Comparison of ENCODE assay signal across 30 cellular contexts in genomic region chr22:39139933-39140332, GRCh38. TPM values are rescaled to one million over a fixed set of nuclear protein-coding genes. Genes with fewer than 3 reads are reported as not detected.
"Had no signal": no experiment of that assay in that cellular context is flagged by ENCODE, and none has a peak within 500 bp of the region (broad histone marks: within the 10 kb centered on the region; RNA-seq: fewer than 3 reads in every experiment).

No MANE protein-coding gene starts in this region.

- H3K27ac ChIP-seq: colonic mucosa, dorsolateral prefrontal cortex, gastrocnemius medialis, left ventricle myocardium inferior, neutrophil, pancreas, psoas muscle, testis, transverse colon had no signal

- H3K4me3 Mint-ChIP-seq: activated CD4-positive, alpha-beta T cell treated with anti-CD3 and anti-CD28 coated beads, Interleukin-2, amount 10 ng/mL, durations not matched to agents 7 days and 5 days; activated CD8-positive, alpha-beta memory T cell treated with anti-CD3 and anti-CD28 coated beads, Interleukin-2, amount 10 ng/mL, durations not matched to agents 7 days and 5 days; activated CD8-positive, alpha-beta T cell treated with anti-CD3 and anti-CD28 coated beads for 36 hours; activated naive CD4-positive, alpha-beta T cell treated with anti-CD3 and anti-CD28 coated beads, Interleukin-2, amount 10 ng/mL, durations not matched to agents 7 days and 5 days; natural killer cell treated with Interleukin-12 subunit alpha and Interleukin-12 subunit beta and Interleukin-15 and Interleukin-18, amount 100 ng/mL, for 72 hours; T-helper 1 cell treated with Interleukin-12 subunit alpha and Interleukin-12 subunit beta and Interleukin-4 antibody, amounts not matched to agents 30 μg/mL and 1 μg/mL, for 36 hours had no signal

- H3K36me3 Mint-ChIP-seq: activated naive CD4-positive, alpha-beta T cell treated with anti-CD3 and anti-CD28 coated beads, Interleukin-2, amount 10 ng/mL, durations not matched to agents 7 days and 5 days; natural killer cell treated with Interleukin-12 subunit alpha and Interleukin-12 subunit beta and Interleukin-15 and Interleukin-18, amount 100 ng/mL, for 72 hours had no signal

- H3K27ac Mint-ChIP-seq: activated CD4-positive, alpha-beta T cell treated with anti-CD3 and anti-CD28 coated beads, Interleukin-2, amount 10 ng/mL, durations not matched to agents 7 days and 5 days; activated CD8-positive, alpha-beta memory T cell treated with anti-CD3 and anti-CD28 coated beads, Interleukin-2, amount 10 ng/mL, durations not matched to agents 7 days and 5 days; activated CD8-positive, alpha-beta T cell treated with anti-CD3 and anti-CD28 coated beads for 36 hours; activated naive CD4-positive, alpha-beta T cell treated with anti-CD3 and anti-CD28 coated beads, Interleukin-2, amount 10 ng/mL, durations not matched to agents 7 days and 5 days; T-helper 1 cell treated with Interleukin-12 subunit alpha and Interleukin-12 subunit beta and Interleukin-4 antibody, amounts not matched to agents 30 μg/mL and 1 μg/mL, for 36 hours had no signal

- H3K27me3 ChIP-seq: colonic mucosa, dorsolateral prefrontal cortex, gastrocnemius medialis, pancreas, testis, transverse colon had no signal

- H3K9me3 Mint-ChIP-seq: activated CD4-positive, alpha-beta T cell treated with anti-CD3 and anti-CD28 coated beads, Interleukin-2, amount 10 ng/mL, durations not matched to agents 7 days and 5 days; activated CD8-positive, alpha-beta T cell treated with anti-CD3 and anti-CD28 coated beads for 36 hours; activated naive CD4-positive, alpha-beta T cell treated with anti-CD3 and anti-CD28 coated beads, Interleukin-2, amount 10 ng/mL, durations not matched to agents 7 days and 5 days; natural killer cell treated with Interleukin-12 subunit alpha and Interleukin-12 subunit beta and Interleukin-15 and Interleukin-18, amount 100 ng/mL, for 72 hours; T-helper 1 cell treated with Interleukin-12 subunit alpha and Interleukin-12 subunit beta and Interleukin-4 antibody, amounts not matched to agents 30 μg/mL and 1 μg/mL, for 36 hours had no signal

- H3K27me3 Mint-ChIP-seq: activated CD4-positive, alpha-beta T cell treated with anti-CD3 and anti-CD28 coated beads, Interleukin-2, amount 10 ng/mL, durations not matched to agents 7 days and 5 days; activated CD8-positive, alpha-beta memory T cell treated with anti-CD3 and anti-CD28 coated beads, Interleukin-2, amount 10 ng/mL, durations not matched to agents 7 days and 5 days; activated CD8-positive, alpha-beta T cell treated with anti-CD3 and anti-CD28 coated beads for 36 hours; natural killer cell treated with Interleukin-12 subunit alpha and Interleukin-12 subunit beta and Interleukin-15 and Interleukin-18, amount 100 ng/mL, for 72 hours had no signal

- H3K9me3 ChIP-seq: colonic mucosa, gastrocnemius medialis, left ventricle myocardium inferior, neutrophil, pancreas, psoas muscle, SK-N-SH, testis, transverse colon had no signal

- DNase-seq: activated CD4-positive, alpha-beta T cell treated with anti-CD3 and anti-CD28 coated beads, Interleukin-2, amount 10 ng/mL, durations not matched to agents 7 days and 5 days; activated CD4-positive, CD25-positive, alpha-beta regulatory T cell treated with anti-CD3 and anti-CD28 coated beads, Interleukin-2, amount 50 U/mL, for 72 hours; activated CD8-positive, alpha-beta memory T cell treated with anti-CD3 and anti-CD28 coated beads, Interleukin-2, amount 10 ng/mL, durations not matched to agents 7 days and 5 days; activated CD8-positive, alpha-beta T cell treated with anti-CD3 and anti-CD28 coated beads for 36 hours; activated gamma-delta T cell; activated naive CD4-positive, alpha-beta T cell treated with anti-CD3 and anti-CD28 coated beads, Interleukin-2, amount 10 ng/mL, durations not matched to agents 7 days and 5 days; anterior cingulate cortex; colonic mucosa; effector memory CD4-positive, alpha-beta T cell; erythroblast; gastrocnemius medialis; glutamatergic neuron; islet precursor cell; left ventricle myocardium inferior; mesendoderm; pancreas; psoas muscle; SK-N-SH; stimulated activated CD4-positive, alpha-beta T cell treated with anti-CD3 and anti-CD28 coated beads, Interleukin-2, amount 100 ng/mL, for 48 hours; stimulated activated naive CD8-positive, alpha-beta T cell treated with anti-CD3 and anti-CD28 coated beads, Interleukin-15, Interleukin-2, amounts not matched to agents 100 U/mL and 50 U/mL, for 24 hours; SW 1271; testis; transverse colon had no signal

- ATAC-seq: activated CD8-positive, alpha-beta memory T cell treated with anti-CD3 and anti-CD28 coated beads, Interleukin-2, amount 10 ng/mL, durations not matched to agents 7 days and 5 days; activated CD8-positive, alpha-beta T cell treated with anti-CD3 and anti-CD28 coated beads for 36 hours; gastrocnemius medialis; natural killer cell treated with Interleukin-12 subunit alpha and Interleukin-12 subunit beta and Interleukin-15 and Interleukin-18, amount 100 ng/mL, for 72 hours; pancreas; psoas muscle; stimulated activated naive CD8-positive, alpha-beta T cell treated with anti-CD3 and anti-CD28 coated beads, Interleukin-15, Interleukin-2, amounts not matched to agents 100 U/mL and 50 U/mL, for 24 hours had no signal

RNA-seq across cellular contexts. Expression of gene APOBEC3H, which starts 42.9 kb away (rescaled TPM):
- total RNA-seq: gastrocnemius medialis, lung, psoas muscle, skeletal muscle tissue, urinary bladder had no signal
